Comparison of ENCODE assay signal across 15 cellular contexts in the genomic region with DNA sequence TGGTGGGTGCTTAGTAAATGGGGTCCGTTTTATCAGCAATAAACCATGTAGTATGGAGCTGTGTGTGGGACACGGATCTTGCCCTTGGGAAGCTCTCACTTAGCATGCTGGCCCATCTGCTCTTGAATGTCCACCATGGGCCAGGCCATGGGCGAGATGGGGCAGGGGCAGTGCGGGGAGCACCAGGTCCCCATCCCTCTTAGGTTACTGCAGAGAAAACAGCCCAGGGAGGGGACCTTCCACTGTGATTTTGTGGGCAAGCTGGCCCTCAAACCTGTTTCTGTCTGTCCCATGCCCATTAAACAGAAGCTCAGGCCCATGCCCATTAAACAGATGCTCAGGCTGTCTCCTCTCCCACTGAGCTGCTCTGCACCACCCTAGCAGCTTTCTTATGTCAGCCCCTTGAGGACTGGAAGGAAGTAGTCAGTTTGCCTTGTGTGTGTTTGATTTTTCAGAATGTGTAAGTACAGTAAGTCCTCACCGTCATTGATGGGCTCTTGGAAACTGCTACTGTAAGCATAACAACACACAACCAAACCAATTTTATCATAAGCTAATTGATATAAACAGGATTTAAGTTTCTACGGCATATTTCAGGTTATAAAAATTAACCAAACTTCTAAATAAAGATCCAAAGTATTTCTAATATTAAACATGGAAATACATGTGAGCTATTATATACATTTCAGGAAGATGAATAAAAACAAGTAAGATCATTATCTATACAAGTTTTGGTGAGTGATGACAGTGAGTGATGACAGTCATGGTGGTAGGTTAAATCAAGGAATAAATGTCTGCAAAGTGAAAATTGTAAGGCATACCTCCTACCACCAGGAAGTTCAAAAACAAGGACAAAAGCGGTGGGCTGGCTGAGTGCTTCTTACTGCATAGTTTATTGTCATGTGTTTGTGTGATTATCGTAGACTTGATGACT. TPM values are rescaled to one million over a fixed set of nuclear protein-coding genes. Genes with fewer than 3 reads are reported as not detected.
DNase-seq lines count a peak whose midpoint lies in the region; ATAC-seq and TF ChIP-seq lines count a peak whose summit lies in the region.
"Had no signal": no experiment of that assay in that cellular context is flagged by ENCODE, and none has a peak within 500 bp of the region (broad histone marks: within the 10 kb centered on the region; RNA-seq: fewer than 3 reads in every experiment).

No MANE protein-coding gene starts in this region.

- no peaks in the 10 kb centered on the region for H3K9me3 ChIP-seq in lower lobe of right lung
- H3K9me3 ChIP-seq in thyroid gland: no peaks in the 10 kb centered on the region

- ATAC-seq in lower lobe of right lung (no peak), HG03025 (IDR thresholded peaks at IDR 0.05; ENCODE audit: low FRiP score, unreplicated experiment) (no peak)
- ATAC-seq: natural killer cell treated with Interleukin-12 subunit alpha and Interleukin-12 subunit beta and Interleukin-15 and Interleukin-18, amount 100 ng/mL, for 72 hours had no signal

- H3K27me3 Mint-ChIP-seq in activated naive CD4-positive, alpha-beta T cell treated with anti-CD3 and anti-CD28 coated beads, Interleukin-2, amount 10 ng/mL, durations not matched to agents 7 days and 5 days: no peaks in the 10 kb centered on the region
- H3K27me3 Mint-ChIP-seq in activated naive CD4-positive, alpha-beta T cell treated with anti-CD3 and anti-CD28 coated beads for 36 hours (ENCODE audit: low read depth): no peaks in the 10 kb centered on the region
- no peaks in the 10 kb centered on the region for H3K27me3 Mint-ChIP-seq in T-helper 2 cell treated with Interferon-gamma antibody and Interleukin-4, amounts not matched to agents 5 μg/mL and 100 μg/mL, for 36 hours (ENCODE audit: low read depth)
- H3K27me3 Mint-ChIP-seq: natural killer cell treated with Interleukin-12 subunit alpha and Interleukin-12 subunit beta and Interleukin-15 and Interleukin-18, amount 100 ng/mL, for 72 hours had no signal

- TF ChIP-seq POLR2A in thyroid gland (IDR thresholded peaks at IDR 0.05): no peak

- CTCF ChIA-PET in activated naive CD4-positive, alpha-beta T cell treated with anti-CD3 and anti-CD28 coated beads, Interleukin-2, amount 10 ng/mL, durations not matched to agents 7 days and 5 days (lab: Charles Lee): interaction anchor here (0.6 kb wide), 1 partner anchor 165 kb away, joined by 4 read pairs; no protein-coding TSS in a partner anchor
- CTCF ChIA-PET in activated naive CD4-positive, alpha-beta T cell treated with anti-CD3 and anti-CD28 coated beads for 36 hours (lab: Charles Lee): no interaction called here

- H3K27ac ChIP-seq in lower lobe of right lung (peak overlapping the region; percentile 60), thyroid gland (peak overlapping the region in 2 of 3 donors; percentile 42 to 74)
- H3K27ac ChIP-seq: cardiac muscle cell had no signal

- WGBS in thyroid gland, 2 donors: 84% methylated on average over 7 to 8 of the region's 8 CpGs

- no peaks in the 10 kb centered on the region for H3K27me3 ChIP-seq in lower lobe of right lung (ENCODE audit: low read depth)
- no peaks in the 10 kb centered on the region for H3K27me3 ChIP-seq in thyroid gland
- H3K27me3 ChIP-seq: cardiac muscle cell had no signal

- intact Hi-C loops in activated naive CD4-positive, alpha-beta T cell treated with anti-CD3 and anti-CD28 coated beads for 36 hours (cut with micrococcal nuclease): no loop called here
- intact Hi-C loops in lower lobe of right lung (cut with DNase I): no loop called here
- intact Hi-C loops in thyroid gland (cut with DNase I): no loop called here

- peaks cover 77% of the 10 kb centered on the region for H3K4me1 ChIP-seq in lower lobe of right lung
- H3K4me1 ChIP-seq in thyroid gland: peaks cover 24 to 64% of the 10 kb centered on the region in 2 donors

- no peaks in the 10 kb centered on the region for H3K9me3 Mint-ChIP-seq in activated naive CD4-positive, alpha-beta T cell treated with anti-CD3 and anti-CD28 coated beads, Interleukin-2, amount 10 ng/mL, durations not matched to agents 7 days and 5 days
- no peaks in the 10 kb centered on the region for H3K9me3 Mint-ChIP-seq in activated naive CD4-positive, alpha-beta T cell treated with anti-CD3 and anti-CD28 coated beads for 36 hours
- no peaks in the 10 kb centered on the region for H3K9me3 Mint-ChIP-seq in T-helper 2 cell treated with Interferon-gamma antibody and Interleukin-4, amounts not matched to agents 5 μg/mL and 100 μg/mL, for 36 hours
- H3K9me3 Mint-ChIP-seq: HFFc6; natural killer cell treated with Interleukin-12 subunit alpha and Interleukin-12 subunit beta and Interleukin-15 and Interleukin-18, amount 100 ng/mL, for 72 hours had no signal

- H3K4me3 ChIP-seq in lower lobe of right lung: no peak overlapping the region
- H3K4me3 ChIP-seq in thyroid gland (replicated peaks in 1 of 3): no peak overlapping the region
- H3K4me3 ChIP-seq: cardiac muscle cell had no signal

- DNase-seq in activated naive CD4-positive, alpha-beta T cell treated with anti-CD3 and anti-CD28 coated beads, Interleukin-2, amount 10 ng/mL, durations not matched to agents 7 days and 5 days: peak; percentile 2
- DNase-seq in activated naive CD4-positive, alpha-beta T cell treated with anti-CD3 and anti-CD28 coated beads for 36 hours: no peak
- no peak for DNase-seq in T-helper 2 cell treated with Interferon-gamma antibody and Interleukin-4, amounts not matched to agents 5 μg/mL and 100 μg/mL, for 36 hours (ENCODE audit: low spot score)
- DNase-seq in lower lobe of right lung (no peak), thyroid gland (no peak), SHP77 (lab: John Stamatoyannopoulos, UW) (no peak), DMS153 (lab: John Stamatoyannopoulos, UW) (no peak)
- DNase-seq: HFFc6, kidney, NCI-H1694 treated with DMSO at 0.1 percent for 48 hours, NCI-H748 treated with DMSO at 0.1 percent for 48 hours, SIG-M5 had no signal

- no peak for TF ChIP-seq CTCF in lower lobe of right lung (IDR thresholded peaks at IDR 0.05)
- no peak for TF ChIP-seq CTCF in thyroid gland (IDR thresholded peaks at IDR 0.05)

- H3K36me3 Mint-ChIP-seq in activated naive CD4-positive, alpha-beta T cell treated with anti-CD3 and anti-CD28 coated beads, Interleukin-2, amount 10 ng/mL, durations not matched to agents 7 days and 5 days: peaks cover 3% of the 10 kb centered on the region
- H3K36me3 Mint-ChIP-seq in activated naive CD4-positive, alpha-beta T cell treated with anti-CD3 and anti-CD28 coated beads for 36 hours (ENCODE audit: low read depth): peaks cover 1% of the 10 kb centered on the region
- H3K36me3 Mint-ChIP-seq in T-helper 2 cell treated with Interferon-gamma antibody and Interleukin-4, amounts not matched to agents 5 μg/mL and 100 μg/mL, for 36 hours (ENCODE audit: low read depth): peaks cover 2% of the 10 kb centered on the region
- H3K36me3 Mint-ChIP-seq: natural killer cell treated with Interleukin-12 subunit alpha and Interleukin-12 subunit beta and Interleukin-15 and Interleukin-18, amount 100 ng/mL, for 72 hours had no signal

- H3K27ac Mint-ChIP-seq in activated naive CD4-positive, alpha-beta T cell treated with anti-CD3 and anti-CD28 coated beads, Interleukin-2, amount 10 ng/mL, durations not matched to agents 7 days and 5 days: no peak overlapping the region
- H3K27ac Mint-ChIP-seq in activated naive CD4-positive, alpha-beta T cell treated with anti-CD3 and anti-CD28 coated beads for 36 hours: no peak overlapping the region
- peak overlapping the region; percentile 60 for H3K27ac Mint-ChIP-seq in T-helper 2 cell treated with Interferon-gamma antibody and Interleukin-4, amounts not matched to agents 5 μg/mL and 100 μg/mL, for 36 hours
- H3K27ac Mint-ChIP-seq: HFFc6; natural killer cell treated with Interleukin-12 subunit alpha and Interleukin-12 subunit beta and Interleukin-15 and Interleukin-18, amount 100 ng/mL, for 72 hours had no signal

- peaks cover 40% of the 10 kb centered on the region for H3K4me1 Mint-ChIP-seq in activated naive CD4-positive, alpha-beta T cell treated with anti-CD3 and anti-CD28 coated beads, Interleukin-2, amount 10 ng/mL, durations not matched to agents 7 days and 5 days
- H3K4me1 Mint-ChIP-seq in activated naive CD4-positive, alpha-beta T cell treated with anti-CD3 and anti-CD28 coated beads for 36 hours (ENCODE audit: low read depth): peaks cover 33% of the 10 kb centered on the region
- H3K4me1 Mint-ChIP-seq in T-helper 2 cell treated with Interferon-gamma antibody and Interleukin-4, amounts not matched to agents 5 μg/mL and 100 μg/mL, for 36 hours (ENCODE audit: low read depth): peaks cover 26% of the 10 kb centered on the region

- no peak overlapping the region for H3K4me3 Mint-ChIP-seq in activated naive CD4-positive, alpha-beta T cell treated with anti-CD3 and anti-CD28 coated beads, Interleukin-2, amount 10 ng/mL, durations not matched to agents 7 days and 5 days
- H3K4me3 Mint-ChIP-seq in activated naive CD4-positive, alpha-beta T cell treated with anti-CD3 and anti-CD28 coated beads for 36 hours: no peak overlapping the region
- no peak overlapping the region for H3K4me3 Mint-ChIP-seq in T-helper 2 cell treated with Interferon-gamma antibody and Interleukin-4, amounts not matched to agents 5 μg/mL and 100 μg/mL, for 36 hours
- H3K4me3 Mint-ChIP-seq: HFFc6; natural killer cell treated with Interleukin-12 subunit alpha and Interleukin-12 subunit beta and Interleukin-15 and Interleukin-18, amount 100 ng/mL, for 72 hours had no signal

- H3K36me3 ChIP-seq in lower lobe of right lung (peaks cover 17% of the 10 kb centered on the region), thyroid gland (peaks cover 3 to 8% of the 10 kb centered on the region in 2 donors)
- H3K36me3 ChIP-seq: cardiac muscle cell had no signal

RNA-seq across cellular contexts. Expression of a gene that starts 11.5 kb away (rescaled TPM):
- 100 to 1,000 TPM; 125 TPM for total RNA-seq in activated naive CD4-positive, alpha-beta T cell treated with anti-CD3 and anti-CD28 coated beads for 36 hours
- 232 TPM for total RNA-seq in lower lobe of right lung
- total RNA-seq in thyroid gland: 100 to 1,000 TPM; 130 to 244 (median 155) TPM
